ENCODE assay signal across 1 cellular context in the genomic region with DNA sequence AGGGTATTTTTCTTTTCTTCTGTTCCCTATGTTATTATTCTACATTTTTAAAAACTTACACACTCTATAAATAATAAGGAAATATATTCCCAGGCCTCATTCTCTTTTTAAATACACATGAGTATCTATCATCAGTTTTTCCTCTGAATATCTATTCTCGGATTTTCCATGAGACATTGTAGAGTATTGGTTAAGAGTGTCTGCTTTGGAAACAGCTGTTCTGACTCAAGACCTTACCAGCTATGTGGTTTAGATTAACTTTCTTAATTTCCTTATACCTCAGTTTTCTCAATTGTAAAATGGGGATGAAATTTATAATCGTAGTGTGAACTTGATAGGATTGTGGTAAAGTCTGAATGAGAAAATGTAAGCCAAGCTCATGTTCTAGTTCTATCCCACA.
TF ChIP-seq lines count a peak whose summit lies in the region.

No MANE protein-coding gene starts in this region.

TF ChIP-seq in GM23338, 12 proteins besides CTCF, POLR2A, EP300 and RAD21 (continued from another document):
- TF ChIP-seq REST (IDR thresholded peaks at IDR 0.05; ENCODE audit: unreplicated experiment) (no peak), EZH2 (IDR thresholded peaks at IDR 0.05; ENCODE audit: low read depth, unreplicated experiment) (no peak), ZNF114 (CRISPR knock-in tag; IDR thresholded peaks at IDR 0.05) (no peak), NANOG (IDR thresholded peaks at IDR 0.05; ENCODE audit: borderline replicate concordance) (no peak), ZNF462 (CRISPR knock-in tag; IDR thresholded peaks at IDR 0.05) (no peak), EZH2phosphoT487 (IDR thresholded peaks at IDR 0.05; ENCODE audit: unreplicated experiment) (no peak), ZNF331 (CRISPR knock-in tag; IDR thresholded peaks at IDR 0.05; ENCODE audit: low read depth) (no peak), POLR2AphosphoS5 (IDR thresholded peaks at IDR 0.05; ENCODE audit: low read depth) (no peak), STAT1 (IDR thresholded peaks at IDR 0.05; ENCODE audit: unreplicated experiment) (no peak), JUNB (IDR thresholded peaks at IDR 0.05; ENCODE audit: unreplicated experiment) (no peak)
- TF ChIP-seq, protein P1, sequence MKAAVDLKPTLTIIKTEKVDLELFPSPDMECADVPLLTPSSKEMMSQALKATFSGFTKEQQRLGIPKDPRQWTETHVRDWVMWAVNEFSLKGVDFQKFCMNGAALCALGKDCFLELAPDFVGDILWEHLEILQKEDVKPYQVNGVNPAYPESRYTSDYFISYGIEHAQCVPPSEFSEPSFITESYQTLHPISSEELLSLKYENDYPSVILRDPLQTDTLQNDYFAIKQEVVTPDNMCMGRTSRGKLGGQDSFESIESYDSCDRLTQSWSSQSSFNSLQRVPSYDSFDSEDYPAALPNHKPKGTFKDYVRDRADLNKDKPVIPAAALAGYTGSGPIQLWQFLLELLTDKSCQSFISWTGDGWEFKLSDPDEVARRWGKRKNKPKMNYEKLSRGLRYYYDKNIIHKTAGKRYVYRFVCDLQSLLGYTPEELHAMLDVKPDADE (IDR thresholded peaks at IDR 0.05) = no peak
